Comparison of ENCODE assay signal across 15 cellular contexts in the genomic region with DNA sequence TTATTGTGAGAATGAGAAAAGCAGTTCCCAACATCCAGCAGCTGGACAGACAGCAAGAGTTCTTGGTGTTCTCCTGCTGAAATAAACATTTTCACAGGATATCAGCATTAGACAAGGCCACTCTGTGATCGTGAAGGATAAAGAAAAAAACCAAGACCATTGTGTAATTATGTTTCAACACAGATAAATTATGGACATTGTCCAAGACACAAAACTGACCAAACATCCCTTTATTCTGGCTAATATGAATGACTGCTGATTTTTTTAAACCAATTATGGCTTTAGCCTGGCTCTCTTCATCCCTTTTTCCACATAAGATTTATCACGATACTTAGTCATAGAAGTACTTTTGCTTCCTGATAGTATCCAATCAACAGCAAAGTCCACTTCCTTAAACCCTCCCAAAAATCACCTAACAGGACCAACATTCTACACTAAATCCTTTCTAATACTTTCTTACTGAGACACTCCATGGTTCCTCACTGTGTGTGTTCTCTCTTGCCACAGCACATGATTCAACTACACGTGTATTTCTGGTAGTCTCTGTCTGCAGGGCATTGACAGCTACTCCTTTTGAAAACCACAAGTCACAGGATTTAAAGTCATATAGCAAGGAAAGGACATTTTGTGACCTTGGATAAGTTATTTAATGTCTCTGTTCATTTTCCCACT.
DNase-seq lines count a peak whose midpoint lies in the region; ATAC-seq and TF ChIP-seq lines count a peak whose summit lies in the region.
"Had no signal": no experiment of that assay in that cellular context is flagged by ENCODE, and none has a peak within 500 bp of the region (broad histone marks: within the 10 kb centered on the region; RNA-seq: fewer than 3 reads in every experiment).

No MANE protein-coding gene starts in this region.

- ATAC-seq in Right ventricle myocardium inferior (peak; percentile 80), GM21515 (IDR thresholded peaks at IDR 0.05; ENCODE audit: unreplicated experiment) (no peak)
- ATAC-seq: HCT116 had no signal

- intact Hi-C loops in Right ventricle myocardium inferior (cut with DNase I): loop anchor here (5.0 kb wide), 1 partner anchor 32 kb away; no protein-coding TSS in a partner anchor
- intact Hi-C loops in cardiac septum (cut with DNase I): loop anchor here (5.0 to 10.0 kb wide), 3 partner anchors 37 to 440 kb away; no protein-coding TSS in a partner anchor
- intact Hi-C loops in posterior vena cava (cut with DNase I): no loop called here

- no peak overlapping the region for H3K4me3 ChIP-seq in epithelial cell of esophagus (ENCODE audit: low read length)
- H3K4me3 ChIP-seq: heart right ventricle, smooth muscle cell had no signal

- TF ChIP-seq CTCF in epithelial cell of esophagus (IDR thresholded peaks at IDR 0.05; ENCODE audit: insufficient read depth, low read depth, low read length, missing control alignments): no peak

- no peak for DNase-seq in Right ventricle myocardium inferior (ENCODE audit: missing footprints)
- no peak for DNase-seq in cardiac septum (ENCODE audit: low spot score)
- DNase-seq in epithelial cell of esophagus (ENCODE audit: low read depth): peak; percentile 89
- DNase-seq in iris pigment epithelial cell (ENCODE audit: low read depth): peak; percentile 70
- no peak for DNase-seq in posterior vena cava (ENCODE audit: low spot score)
- no peak for DNase-seq in cerebellar cortex (ENCODE audit: low spot score)
- no peak for DNase-seq in hippocampal formation (lab: John Stamatoyannopoulos, UW)
- DNase-seq: activated naive CD8-positive, alpha-beta T cell treated with anti-CD3 and anti-CD28 coated beads, Interleukin-2, amount 10 ng/mL, durations not matched to agents 7 days and 5 days; COR-L47; heart right ventricle; MM.1S; NCI-H2227 treated with DMSO at 0.1 percent for 48 hours had no signal

Comparison
In these comparisons a context has a peak if more than half of its experiments do, and no peak if none do; other contexts are left out.
1. DNase-seq: peak in epithelial cell of esophagus (single experiment) and iris pigment epithelial cell (single experiment); none in Right ventricle myocardium inferior (single experiment), cardiac septum (single experiment), posterior vena cava (single experiment), cerebellar cortex (single experiment) and hippocampal formation (0 of 2).
2. intact Hi-C loops: an anchor here in Right ventricle myocardium inferior (5.0 kb wide) and cardiac septum (5.0 to 10.0 kb wide); none called in posterior vena cava.